Comparison of ENCODE assay signal across 8 cellular contexts in genomic region chr2:197704434-197705142, GRCh38. TPM values are rescaled to one million over a fixed set of nuclear protein-coding genes. Genes with fewer than 3 reads are reported as not detected.
DNase-seq lines count a peak whose midpoint lies in the region; ATAC-seq and TF ChIP-seq lines count a peak whose summit lies in the region.

No MANE protein-coding gene starts in this region.

- DNase-seq in CD8-positive, alpha-beta memory T cell, result no peak
- DNase-seq in breast epithelium (ENCODE audit: low spot score in 2 of 2), result no peak
- DNase-seq in lower leg skin (ENCODE audit: low spot score in 2 of 2), result no peak
- no peak for DNase-seq in type B pancreatic cell (ENCODE audit: extremely low spot score, unreplicated experiment)
- no peak for DNase-seq in stimulated activated CD4-positive, alpha-beta T cell treated with anti-CD3 and anti-CD28 coated beads, Interleukin-1b, Interleukin-23, amount 100 ng/mL, for 48 hours
- DNase-seq in DMS 273 (lab: John Stamatoyannopoulos, UW; ENCODE audit: unreplicated experiment), result no peak

- CTCF ChIA-PET in CD8-positive, alpha-beta memory T cell (lab: Charles Lee), result interaction anchor here (1.0 to 2.8 kb wide), 4 partner anchors 74 to 204 kb away, joined by 3 to 10 read pairs (median 6); partner anchors contain the start of genes HSPD1, HSPE1 and MOB4

- no peaks in the 10 kb centered on the region for H3K9me3 ChIP-seq in CD8-positive, alpha-beta memory T cell (ENCODE audit: low read length)
- H3K9me3 ChIP-seq in HUES48 (ENCODE audit: control insufficient read depth, insufficient read depth, low read length), result no peaks in the 10 kb centered on the region
- no peaks in the 10 kb centered on the region for H3K9me3 ChIP-seq in breast epithelium

- POLR2A ChIA-PET in CD8-positive, alpha-beta memory T cell (lab: Charles Lee), result interaction anchor here (0.7 to 2.8 kb wide), 9 partner anchors 10 to 906 kb away, joined by 3 to 15 read pairs (median 5); partner anchors contain the start of genes COQ10B, HSPD1, HSPE1 and MOB4

- TF ChIP-seq POLR2A in breast epithelium (IDR thresholded peaks at IDR 0.05) (no peak), lower leg skin (IDR thresholded peaks at IDR 0.05) (no peak)

- H3K27ac ChIP-seq in CD8-positive, alpha-beta memory T cell (ENCODE audit: low read depth, low read length), result peak overlapping the region; percentile 58
- H3K27ac ChIP-seq in HUES48 (ENCODE audit: low read depth, low read length) (peak overlapping the region; percentile 85), breast epithelium (peak overlapping the region; percentile 72 to 78)

- H3K4me1 Mint-ChIP-seq in CD8-positive, alpha-beta memory T cell, result peaks cover 34 to 49% (median 49%) of the 10 kb centered on the region in 3 donors
- H3K4me1 Mint-ChIP-seq in type B pancreatic cell (ENCODE audit: unreplicated experiment), result peaks cover 25% of the 10 kb centered on the region

- H3K9ac ChIP-seq in HUES48 (ENCODE audit: low read depth, low read length), result peak overlapping the region; percentile 68

- H3K4me3 ChIP-seq in CD8-positive, alpha-beta memory T cell (ENCODE audit: low read length), result peak overlapping the region; percentile 51
- H3K4me3 ChIP-seq in HUES48 (ENCODE audit: low read depth, low read length) (peak overlapping the region; percentile 69), breast epithelium (peak overlapping the region; percentile 81 to 90 (median 87)), lower leg skin (ENCODE audit: low read depth, poor library complexity, severe bottlenecking) (peak overlapping the region; percentile 7)

- no peaks in the 10 kb centered on the region for H3K27me3 ChIP-seq in CD8-positive, alpha-beta memory T cell (ENCODE audit: insufficient read depth, low read length, poor library complexity, severe bottlenecking)
- H3K27me3 ChIP-seq in HUES48 (ENCODE audit: control insufficient read depth, insufficient read depth, low read length), result no peaks in the 10 kb centered on the region
- no peaks in the 10 kb centered on the region for H3K27me3 ChIP-seq in breast epithelium

- TF ChIP-seq CTCF in breast epithelium (IDR thresholded peaks at IDR 0.05) (no peak), lower leg skin (IDR thresholded peaks at IDR 0.05) (no peak), type B pancreatic cell (conservative IDR thresholded peaks at IDR 0.05) (no peak)

- peak; percentile 38 for ATAC-seq in GM21447 (IDR thresholded peaks at IDR 0.05; ENCODE audit: unreplicated experiment)

- H3K27me3 Mint-ChIP-seq in CD8-positive, alpha-beta memory T cell, result no peaks in the 10 kb centered on the region
- H3K27me3 Mint-ChIP-seq in type B pancreatic cell, result no peaks in the 10 kb centered on the region

- peaks cover 40% of the 10 kb centered on the region for H3K4me1 ChIP-seq in CD8-positive, alpha-beta memory T cell (ENCODE audit: insufficient read depth, low read length)
- peaks cover 25% of the 10 kb centered on the region for H3K4me1 ChIP-seq in HUES48 (ENCODE audit: control insufficient read depth, insufficient read depth, low read length)
- H3K4me1 ChIP-seq in breast epithelium, result peaks cover 0 to 25% of the 10 kb centered on the region in 2 donors

- peak overlapping the region; percentile 86 to 99 (median 93) for H3K27ac Mint-ChIP-seq in CD8-positive, alpha-beta memory T cell
- peak overlapping the region; percentile 90 for H3K27ac Mint-ChIP-seq in type B pancreatic cell

- peaks cover 0 to 24% (median 14%) of the 10 kb centered on the region in 3 donors for H3K36me3 Mint-ChIP-seq in CD8-positive, alpha-beta memory T cell
- H3K36me3 Mint-ChIP-seq in type B pancreatic cell, result peaks cover 7% of the 10 kb centered on the region

- peak overlapping the region; percentile 86 to 95 (median 90) for H3K4me3 Mint-ChIP-seq in CD8-positive, alpha-beta memory T cell
- H3K4me3 Mint-ChIP-seq in type B pancreatic cell, result peak overlapping the region; percentile 89

- intact Hi-C loops in breast epithelium (cut with DNase I; ENCODE audit: low total_unique reads), result no loop called here
- intact Hi-C loops in lower leg skin (cut with DNase I; ENCODE audit: low total_unique reads), result loop anchor here (10.0 kb wide), 1 partner anchor 210 kb away; the partner anchor contains the start of gene HSPD1

- H3K36me3 ChIP-seq in CD8-positive, alpha-beta memory T cell (ENCODE audit: insufficient read depth, low read length), result peaks cover 1% of the 10 kb centered on the region
- peaks cover 10% of the 10 kb centered on the region for H3K36me3 ChIP-seq in HUES48 (ENCODE audit: control insufficient read depth, insufficient read depth, low read length)
- no peaks in the 10 kb centered on the region for H3K36me3 ChIP-seq in breast epithelium

- 0 to 1% methylated on average over 6 of the region's 6 CpGs for WGBS in lower leg skin, 2 donors

- H3K9me3 Mint-ChIP-seq in CD8-positive, alpha-beta memory T cell, result peaks cover 0 to 6% (median 0%) of the 10 kb centered on the region in 5 donors
- H3K9me3 Mint-ChIP-seq in type B pancreatic cell, result no peaks in the 10 kb centered on the region

RNA-seq across cellular contexts. Expression of gene MARS2, which starts 0.6 kb away (rescaled TPM):
- total RNA-seq in CD8-positive, alpha-beta memory T cell, result 10 to 100 TPM; 27.1 to 27.9 TPM
- polyA plus RNA-seq in CD8-positive, alpha-beta memory T cell, result 8.5 TPM
- total RNA-seq in breast epithelium (10 to 100 TPM in 1 of 3 donors, 1 to 10 TPM in 2; 5.4 to 11.9 (median 6.9) TPM), lower leg skin (1 to 10 TPM; 6.5 to 9.5 (median 9.1) TPM), type B pancreatic cell (ENCODE audit: low replicate concordance) (10.3 and 10.4 TPM in 2 replicates)

RNA-seq across cellular contexts. Expression of gene RFTN2, which starts 29.2 kb away (rescaled TPM):
- total RNA-seq in CD8-positive, alpha-beta memory T cell, result under 1 TPM in 1 of 2 experiments, not detected in 1; 0.09 TPM
- 0.06 TPM for polyA plus RNA-seq in CD8-positive, alpha-beta memory T cell
- total RNA-seq in breast epithelium (10 to 100 TPM in 1 of 3 donors, 1 to 10 TPM in 2; 2.3 to 21.1 (median 7.6) TPM), lower leg skin (1 to 10 TPM; 1.5 to 6.5 (median 2.7) TPM), type B pancreatic cell (ENCODE audit: low replicate concordance) (0.07 and 14.9 TPM in 2 replicates)

Comparison
In these comparisons a context has a peak if more than half of its experiments do, and no peak if none do; other contexts are left out.
1. H3K4me3 ChIP-seq: peak in every context shown above with its lines; median percentile 87 in breast epithelium; 69 in HUES48; 51 in CD8-positive, alpha-beta memory T cell; 7 in lower leg skin.